1 cellular context compared by ENCODE assay signal in genomic region chr5:162334944-162335343, GRCh38.
TF ChIP-seq lines count a peak whose summit lies in the region.

No MANE protein-coding gene starts in this region.

TF ChIP-seq in GM23338, 12 proteins besides CTCF, POLR2A, EP300 and RAD21 (continued from another document):
- TF ChIP-seq, protein P1, sequence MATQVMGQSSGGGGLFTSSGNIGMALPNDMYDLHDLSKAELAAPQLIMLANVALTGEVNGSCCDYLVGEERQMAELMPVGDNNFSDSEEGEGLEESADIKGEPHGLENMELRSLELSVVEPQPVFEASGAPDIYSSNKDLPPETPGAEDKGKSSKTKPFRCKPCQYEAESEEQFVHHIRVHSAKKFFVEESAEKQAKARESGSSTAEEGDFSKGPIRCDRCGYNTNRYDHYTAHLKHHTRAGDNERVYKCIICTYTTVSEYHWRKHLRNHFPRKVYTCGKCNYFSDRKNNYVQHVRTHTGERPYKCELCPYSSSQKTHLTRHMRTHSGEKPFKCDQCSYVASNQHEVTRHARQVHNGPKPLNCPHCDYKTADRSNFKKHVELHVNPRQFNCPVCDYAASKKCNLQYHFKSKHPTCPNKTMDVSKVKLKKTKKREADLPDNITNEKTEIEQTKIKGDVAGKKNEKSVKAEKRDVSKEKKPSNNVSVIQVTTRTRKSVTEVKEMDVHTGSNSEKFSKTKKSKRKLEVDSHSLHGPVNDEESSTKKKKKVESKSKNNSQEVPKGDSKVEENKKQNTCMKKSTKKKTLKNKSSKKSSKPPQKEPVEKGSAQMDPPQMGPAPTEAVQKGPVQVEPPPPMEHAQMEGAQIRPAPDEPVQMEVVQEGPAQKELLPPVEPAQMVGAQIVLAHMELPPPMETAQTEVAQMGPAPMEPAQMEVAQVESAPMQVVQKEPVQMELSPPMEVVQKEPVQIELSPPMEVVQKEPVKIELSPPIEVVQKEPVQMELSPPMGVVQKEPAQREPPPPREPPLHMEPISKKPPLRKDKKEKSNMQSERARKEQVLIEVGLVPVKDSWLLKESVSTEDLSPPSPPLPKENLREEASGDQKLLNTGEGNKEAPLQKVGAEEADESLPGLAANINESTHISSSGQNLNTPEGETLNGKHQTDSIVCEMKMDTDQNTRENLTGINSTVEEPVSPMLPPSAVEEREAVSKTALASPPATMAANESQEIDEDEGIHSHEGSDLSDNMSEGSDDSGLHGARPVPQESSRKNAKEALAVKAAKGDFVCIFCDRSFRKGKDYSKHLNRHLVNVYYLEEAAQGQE (IDR thresholded peaks at IDR 0.05; ENCODE audit: unreplicated experiment), result no peak
- TF ChIP-seq NANOG (IDR thresholded peaks at IDR 0.05; ENCODE audit: borderline replicate concordance) (no peak), EZH2 (IDR thresholded peaks at IDR 0.05; ENCODE audit: low read depth, unreplicated experiment) (no peak), STAT1 (IDR thresholded peaks at IDR 0.05; ENCODE audit: unreplicated experiment) (no peak), JUNB (IDR thresholded peaks at IDR 0.05; ENCODE audit: unreplicated experiment) (no peak), CREB1 (CRISPR knock-in tag; IDR thresholded peaks at IDR 0.05; ENCODE audit: low read depth) (no peak), EZH2phosphoT487 (IDR thresholded peaks at IDR 0.05; ENCODE audit: unreplicated experiment) (no peak), POLR2AphosphoS5 (IDR thresholded peaks at IDR 0.05; ENCODE audit: low read depth) (no peak), ZNF114 (CRISPR knock-in tag; IDR thresholded peaks at IDR 0.05) (no peak)
- TF ChIP-seq, protein P2, sequence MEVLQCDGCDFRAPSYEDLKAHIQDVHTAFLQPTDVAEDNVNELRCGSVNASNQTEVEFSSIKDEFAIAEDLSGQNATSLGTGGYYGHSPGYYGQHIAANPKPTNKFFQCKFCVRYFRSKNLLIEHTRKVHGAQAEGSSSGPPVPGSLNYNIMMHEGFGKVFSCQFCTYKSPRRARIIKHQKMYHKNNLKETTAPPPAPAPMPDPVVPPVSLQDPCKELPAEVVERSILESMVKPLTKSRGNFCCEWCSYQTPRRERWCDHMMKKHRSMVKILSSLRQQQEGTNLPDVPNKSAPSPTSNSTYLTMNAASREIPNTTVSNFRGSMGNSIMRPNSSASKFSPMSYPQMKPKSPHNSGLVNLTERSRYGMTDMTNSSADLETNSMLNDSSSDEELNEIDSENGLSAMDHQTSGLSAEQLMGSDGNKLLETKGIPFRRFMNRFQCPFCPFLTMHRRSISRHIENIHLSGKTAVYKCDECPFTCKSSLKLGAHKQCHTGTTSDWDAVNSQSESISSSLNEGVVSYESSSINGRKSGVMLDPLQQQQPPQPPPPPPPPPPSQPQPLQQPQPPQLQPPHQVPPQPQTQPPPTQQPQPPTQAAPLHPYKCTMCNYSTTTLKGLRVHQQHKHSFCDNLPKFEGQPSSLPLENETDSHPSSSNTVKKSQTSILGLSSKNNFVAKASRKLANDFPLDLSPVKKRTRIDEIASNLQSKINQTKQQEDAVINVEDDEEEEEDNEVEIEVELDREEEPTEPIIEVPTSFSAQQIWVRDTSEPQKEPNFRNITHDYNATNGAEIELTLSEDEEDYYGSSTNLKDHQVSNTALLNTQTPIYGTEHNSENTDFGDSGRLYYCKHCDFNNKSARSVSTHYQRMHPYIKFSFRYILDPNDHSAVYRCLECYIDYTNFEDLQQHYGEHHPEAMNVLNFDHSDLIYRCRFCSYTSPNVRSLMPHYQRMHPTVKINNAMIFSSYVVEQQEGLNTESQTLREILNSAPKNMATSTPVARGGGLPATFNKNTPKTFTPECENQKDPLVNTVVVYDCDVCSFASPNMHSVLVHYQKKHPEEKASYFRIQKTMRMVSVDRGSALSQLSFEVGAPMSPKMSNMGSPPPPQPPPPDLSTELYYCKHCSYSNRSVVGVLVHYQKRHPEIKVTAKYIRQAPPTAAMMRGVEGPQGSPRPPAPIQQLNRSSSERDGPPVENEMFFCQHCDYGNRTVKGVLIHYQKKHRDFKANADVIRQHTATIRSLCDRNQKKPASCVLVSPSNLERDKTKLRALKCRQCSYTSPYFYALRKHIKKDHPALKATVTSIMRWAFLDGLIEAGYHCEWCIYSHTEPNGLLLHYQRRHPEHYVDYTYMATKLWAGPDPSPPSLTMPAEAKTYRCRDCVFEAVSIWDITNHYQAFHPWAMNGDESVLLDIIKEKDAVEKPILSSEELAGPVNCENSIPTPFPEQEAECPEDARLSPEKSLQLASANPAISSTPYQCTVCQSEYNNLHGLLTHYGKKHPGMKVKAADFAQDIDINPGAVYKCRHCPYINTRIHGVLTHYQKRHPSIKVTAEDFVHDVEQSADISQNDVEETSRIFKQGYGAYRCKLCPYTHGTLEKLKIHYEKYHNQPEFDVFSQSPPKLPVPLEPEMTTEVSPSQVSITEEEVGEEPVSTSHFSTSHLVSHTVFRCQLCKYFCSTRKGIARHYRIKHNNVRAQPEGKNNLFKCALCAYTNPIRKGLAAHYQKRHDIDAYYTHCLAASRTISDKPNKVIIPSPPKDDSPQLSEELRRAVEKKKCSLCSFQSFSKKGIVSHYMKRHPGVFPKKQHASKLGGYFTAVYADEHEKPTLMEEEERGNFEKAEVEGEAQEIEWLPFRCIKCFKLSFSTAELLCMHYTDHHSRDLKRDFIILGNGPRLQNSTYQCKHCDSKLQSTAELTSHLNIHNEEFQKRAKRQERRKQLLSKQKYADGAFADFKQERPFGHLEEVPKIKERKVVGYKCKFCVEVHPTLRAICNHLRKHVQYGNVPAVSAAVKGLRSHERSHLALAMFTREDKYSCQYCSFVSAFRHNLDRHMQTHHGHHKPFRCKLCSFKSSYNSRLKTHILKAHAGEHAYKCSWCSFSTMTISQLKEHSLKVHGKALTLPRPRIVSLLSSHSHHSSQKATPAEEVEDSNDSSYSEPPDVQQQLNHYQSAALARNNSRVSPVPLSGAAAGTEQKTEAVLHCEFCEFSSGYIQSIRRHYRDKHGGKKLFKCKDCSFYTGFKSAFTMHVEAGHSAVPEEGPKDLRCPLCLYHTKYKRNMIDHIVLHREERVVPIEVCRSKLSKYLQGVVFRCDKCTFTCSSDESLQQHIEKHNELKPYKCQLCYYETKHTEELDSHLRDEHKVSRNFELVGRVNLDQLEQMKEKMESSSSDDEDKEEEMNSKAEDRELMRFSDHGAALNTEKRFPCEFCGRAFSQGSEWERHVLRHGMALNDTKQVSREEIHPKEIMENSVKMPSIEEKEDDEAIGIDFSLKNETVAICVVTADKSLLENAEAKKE (CRISPR knock-in tag; IDR thresholded peaks at IDR 0.05), result no peak
